Comparison of ENCODE assay signal across 8 cellular contexts in the genomic region with DNA sequence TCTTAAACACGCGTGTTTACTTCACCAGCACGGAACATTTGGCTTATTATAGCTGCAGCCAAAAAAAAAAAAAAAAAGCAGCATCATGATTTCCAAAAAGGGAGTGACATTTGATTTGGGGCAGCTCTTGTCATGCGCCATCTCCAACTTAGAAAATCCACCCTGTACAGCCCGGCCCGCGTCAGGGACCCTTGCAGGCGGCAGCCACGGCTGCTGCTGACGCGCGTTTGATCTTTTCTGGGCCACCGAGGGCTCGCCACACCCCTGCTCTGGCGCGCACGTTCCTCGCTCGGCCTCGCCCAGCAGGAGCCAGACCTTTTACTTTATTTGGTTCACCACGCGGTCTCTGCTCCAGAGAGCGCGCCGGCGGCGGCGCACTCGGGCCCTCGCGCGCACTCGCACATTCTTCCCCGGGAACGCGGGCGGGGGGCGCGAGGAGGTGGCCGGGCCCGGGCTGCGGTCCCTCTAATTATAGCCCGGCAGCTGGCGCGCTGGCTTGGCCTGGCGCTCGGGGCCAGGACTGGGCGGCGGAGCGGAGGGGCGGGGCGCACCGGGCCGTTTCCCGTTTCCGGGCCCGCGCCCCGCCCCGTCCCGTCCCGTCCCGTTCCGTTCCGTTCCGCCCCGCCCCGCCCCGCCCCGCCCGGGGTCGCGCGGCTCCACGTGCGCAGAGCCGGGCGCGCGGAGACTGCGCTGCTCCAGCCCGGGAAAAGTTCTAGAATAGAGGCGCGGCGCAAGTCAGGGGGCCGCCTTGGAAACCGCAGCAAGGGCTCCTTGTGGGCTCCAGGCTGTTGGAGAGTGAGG. TPM values are rescaled to one million over a fixed set of nuclear protein-coding genes. Genes with fewer than 3 reads are reported as not detected.
A peak's percentile ranks its signal among the peaks of the same experiment; 100 is the strongest.
DNase-seq lines count a peak whose midpoint lies in the region; ATAC-seq and TF ChIP-seq lines count a peak whose summit lies in the region.

No MANE protein-coding gene starts in this region.

- peaks cover 0 to 23% (median 0%) of the 10 kb centered on the region in 9 donors for H3K36me3 ChIP-seq in heart right ventricle

- peak overlapping the region in 9 of 10 donors; percentile 29 to 95 (median 51) for H3K4me3 ChIP-seq in heart right ventricle

- intact Hi-C loops in heart right ventricle (cut with DNase I) (loop anchor here (2.0 to 10.0 kb wide), 17 partner anchors 55 to 495 kb away; no protein-coding TSS in a partner anchor), posterior cingulate gyrus (cut with DNase I) (loop anchor here (2.0 to 5.0 kb wide), 2 partner anchors 48 to 101 kb away; no protein-coding TSS in a partner anchor)

- peak; percentile 77 for ATAC-seq in HG02623 (IDR thresholded peaks at IDR 0.05; ENCODE audit: unreplicated experiment)
- peak; percentile 82 to 97 (median 91) for ATAC-seq in heart right ventricle

- in situ Hi-C loops in GM13977 (cut with MboI; ENCODE audit: low pct_unique_long_range_greater_than_20kb, low sequenced_read_pairs, unreplicated experiment): loop anchor here (10.0 kb wide), 2 partner anchors 95 to 485 kb away; no protein-coding TSS in a partner anchor

- TF ChIP-seq CTCF in GM13977 (IDR thresholded peaks at IDR 0.05; ENCODE audit: extremely low read depth, insufficient read depth, missing control alignments): no peak
- TF ChIP-seq CTCF in heart right ventricle (IDR thresholded peaks at IDR 0.05): peak in 3 of 9 donors; percentile 22 to 36 (median 25)

- H3K4me1 ChIP-seq in heart right ventricle: peaks cover 3 to 70% (median 54%) of the 10 kb centered on the region in 9 donors

- no peaks in the 10 kb centered on the region for H3K27me3 ChIP-seq in heart right ventricle

- DNase-seq in GM13977 (ENCODE audit: low spot score) (peak; percentile 90), NCI-H1092 (lab: John Stamatoyannopoulos, UW) (peak; percentile 87), T follicular helper cell (ENCODE audit: low read depth) (peak; percentile 64), heart right ventricle (peak; percentile 89 to 91), posterior cingulate gyrus (peak; percentile 70 to 97 (median 78)), COLO829 (ENCODE audit: low spot score) (no peak)

- WGBS in adipose tissue, 3 donors: 0 to 1% (median 1%) methylated on average over 70 to 87 of the region's 87 CpGs
- WGBS in heart right ventricle, 2 donors: 1% methylated on average over 79 to 87 of the region's 87 CpGs

- peak overlapping the region; percentile 76 for H3K27ac ChIP-seq in adipose tissue (ENCODE audit: low read depth, low read length)
- H3K27ac ChIP-seq in heart right ventricle: peak overlapping the region; percentile 91 to 100 (median 99)

- H3K9me3 ChIP-seq in heart right ventricle: no peaks in the 10 kb centered on the region

RNA-seq across cellular contexts. Expression of gene IRF2BP2, which starts 10.2 kb away (rescaled TPM):
- polyA plus RNA-seq in adipose tissue: 100 to 1,000 TPM in 1 of 3 donors, 10 to 100 TPM in 2; 51.2 to 135 (median 51.5) TPM
- total RNA-seq in heart right ventricle: 100 to 1,000 TPM in 6 of 10 donors, 10 to 100 TPM in 4; 78.2 to 181 (median 104) TPM
- polyA plus RNA-seq in heart right ventricle: 10 to 100 TPM; 50.6 to 54.0 TPM
